8 cellular contexts compared by ENCODE assay signal in the genomic region with DNA sequence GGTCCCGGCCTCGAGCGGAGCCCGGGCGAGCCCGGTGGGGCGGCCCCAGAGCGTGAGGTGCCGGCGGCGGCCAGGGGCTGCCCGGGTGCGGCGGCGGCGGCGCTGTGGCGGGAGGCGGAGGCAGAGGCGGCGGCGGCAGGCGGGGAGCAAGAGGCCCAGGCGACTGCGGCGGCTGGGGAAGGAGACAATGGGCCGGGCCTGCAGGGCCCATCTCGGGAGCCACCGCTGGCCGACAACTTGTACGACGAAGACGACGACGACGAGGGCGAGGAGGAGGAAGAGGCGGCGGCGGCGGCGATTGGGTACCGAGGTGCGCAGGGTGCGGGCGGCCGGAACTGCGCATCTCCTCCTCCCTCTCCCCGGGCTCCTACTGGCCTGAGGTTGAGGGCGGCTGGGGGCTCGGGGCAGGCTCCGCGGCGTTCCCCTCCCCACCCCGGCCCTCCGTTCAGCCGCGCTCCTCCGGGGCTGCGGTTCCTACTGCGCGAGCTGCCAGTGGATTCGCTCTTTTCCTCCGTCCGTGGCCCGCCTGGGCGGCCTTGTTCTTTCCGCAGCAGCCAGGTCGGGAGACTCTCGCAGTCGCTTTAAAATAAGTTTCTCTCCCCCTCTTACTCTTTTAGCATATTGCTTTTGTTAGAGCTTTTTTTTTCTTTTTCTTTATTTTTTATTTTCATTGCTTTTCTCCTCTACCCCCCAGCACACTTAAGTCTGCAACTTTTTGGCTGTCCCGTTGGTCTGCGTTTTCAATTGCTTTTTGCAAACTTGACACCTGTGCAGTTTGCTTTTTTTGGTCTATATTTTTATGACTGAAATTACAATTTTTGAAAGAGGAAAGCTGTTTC.
DNase-seq lines count a peak whose midpoint lies in the region; ATAC-seq and TF ChIP-seq lines count a peak whose summit lies in the region.

No MANE protein-coding gene starts in this region.

- TF ChIP-seq CTCF in choroid plexus epithelial cell (conservative IDR thresholded peaks at IDR 0.05; ENCODE audit: low read depth, low read length), result no peak

- ATAC-seq in GM18907 (IDR thresholded peaks at IDR 0.05; ENCODE audit: unreplicated experiment), result peak; percentile 74
- peak; percentile 56 for ATAC-seq in HG03159 (IDR thresholded peaks at IDR 0.05; ENCODE audit: unreplicated experiment)

- DNase-seq in AG08396 (ENCODE audit: low spot score) (peak; percentile 79), NCI-H446 treated with DMSO at 0.1 percent for 48 hours (lab: John Stamatoyannopoulos, UW) (peak; percentile 29), choroid plexus epithelial cell (ENCODE audit: low read depth) (peak; percentile 71), kidney tubule cell (ENCODE audit: low spot score) (peak; percentile 84)
- DNase-seq in activated CD4-positive, alpha-beta T cell treated with anti-CD3 and anti-CD28 coated beads for 4 hours, result peak; percentile 65 to 72
- peak; percentile 59 to 73 for DNase-seq in stimulated activated CD4-positive, alpha-beta T cell treated with anti-CD3 and anti-CD28 coated beads, Interleukin-15, amount 100 ng/mL, for 48 hours (ENCODE audit: low read depth in 2 of 2)

- peak overlapping the region; percentile 84 for H3K4me3 ChIP-seq in choroid plexus epithelial cell (ENCODE audit: low read depth, low read length)

Comparison
In these comparisons a context has a peak if more than half of its experiments do, and no peak if none do; other contexts are left out.
1. Peak in every context shown above with its lines: DNase-seq, ATAC-seq and H3K4me3 ChIP-seq.
2. DNase-seq: peak in every context shown above with its lines; median percentile 84 in kidney tubule cell; 79 in AG08396; 71 in choroid plexus epithelial cell; 68 in activated CD4-positive, alpha-beta T cell treated with anti-CD3 and anti-CD28 coated beads for 4 hours; 66 in stimulated activated CD4-positive, alpha-beta T cell treated with anti-CD3 and anti-CD28 coated beads, Interleukin-15, amount 100 ng/mL, for 48 hours; 29 in NCI-H446 treated with DMSO at 0.1 percent for 48 hours.